In the genomic region with DNA sequence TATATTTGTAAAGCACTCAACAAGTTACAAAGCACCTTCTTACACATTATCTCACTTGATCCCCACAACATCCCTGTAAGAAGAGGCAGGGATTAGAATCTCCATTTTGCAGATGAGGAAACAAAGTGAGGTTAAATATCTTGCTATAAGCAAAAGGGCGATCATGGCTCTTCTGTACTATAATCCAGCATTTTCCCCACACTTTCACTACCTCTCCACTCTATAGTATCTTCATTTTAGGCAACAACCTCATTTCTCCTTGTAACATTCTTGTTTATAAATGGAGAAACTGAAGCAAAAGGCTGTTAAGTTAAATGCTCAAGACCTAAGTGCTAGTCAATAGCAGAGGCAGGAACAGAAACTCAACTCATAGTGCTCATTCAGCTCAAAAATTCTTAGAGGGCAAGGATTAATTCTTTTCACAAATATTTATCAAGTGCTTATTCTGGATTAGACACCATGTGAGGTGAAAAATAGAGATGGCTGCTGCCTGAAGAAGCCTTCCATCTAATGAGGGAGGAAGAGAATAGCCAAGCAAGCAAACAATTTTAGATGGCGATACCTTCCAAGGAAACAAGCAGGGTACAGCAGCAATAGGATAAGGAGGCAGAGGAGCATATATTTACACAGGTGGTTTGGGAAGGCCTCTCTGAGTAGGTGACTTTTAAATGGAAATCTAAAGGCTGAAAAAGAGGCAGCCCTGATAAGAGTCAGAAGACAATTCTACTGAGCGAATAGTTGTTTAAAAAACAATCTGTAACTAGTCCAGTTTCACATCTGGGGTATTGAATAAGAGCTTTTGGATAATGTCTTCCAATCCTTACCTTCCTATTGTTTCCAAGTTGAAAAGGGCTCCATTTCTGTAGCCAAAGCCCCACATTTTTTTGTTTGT, we compare ENCODE assay signal across 1 cellular context.
TF ChIP-seq lines count a peak whose summit lies in the region.

No MANE protein-coding gene starts in this region.

TF ChIP-seq in H1, 55 proteins besides CTCF, POLR2A, EP300 and RAD21:
- TF ChIP-seq MAFK (IDR thresholded peaks at IDR 0.05; ENCODE audit: low read depth, low read length) (no peak), HDAC6 (IDR thresholded peaks at IDR 0.05; ENCODE audit: low read depth, low read length) (no peak), EZH2 (IDR thresholded peaks at IDR 0.05; ENCODE audit: low read depth, low read length, severe bottlenecking) (no peak), RXRA (IDR thresholded peaks at IDR 0.05; ENCODE audit: insufficient read depth, low read depth, low read length) (no peak), SIX5 (IDR thresholded peaks at IDR 0.05; ENCODE audit: low read depth, low read length) (no peak), PHF8 (conservative IDR thresholded peaks at IDR 0.05; ENCODE audit: low read depth, low read length) (no peak), EGR1 (IDR thresholded peaks at IDR 0.05; ENCODE audit: borderline replicate concordance, low read depth, low read length) (no peak), CREB1 (IDR thresholded peaks at IDR 0.05) (no peak), CBX8 (IDR thresholded peaks at IDR 0.05; ENCODE audit: borderline replicate concordance, low read depth, low read length) (no peak)
- TF ChIP-seq, protein P1, sequence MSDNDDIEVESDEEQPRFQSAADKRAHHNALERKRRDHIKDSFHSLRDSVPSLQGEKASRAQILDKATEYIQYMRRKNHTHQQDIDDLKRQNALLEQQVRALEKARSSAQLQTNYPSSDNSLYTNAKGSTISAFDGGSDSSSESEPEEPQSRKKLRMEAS (IDR thresholded peaks at IDR 0.05) = no peak
